Comparison of ENCODE assay signal across 2 cellular contexts in genomic region chr20:50854512-50855249, GRCh38.
TF ChIP-seq lines count a peak whose summit lies in the region.

No MANE protein-coding gene starts in this region.

TF ChIP-seq in HEK293, 187 proteins besides CTCF, POLR2A, EP300 and RAD21 (continued from another document and continues in another):
- TF ChIP-seq ZNF600 (tag by site-specific recombination; IDR thresholded peaks at IDR 0.05) = no peak
- TF ChIP-seq ZNF791 (tag by site-specific recombination; IDR thresholded peaks at IDR 0.05) = no peak
- TF ChIP-seq KLF9 (tag by site-specific recombination; IDR thresholded peaks at IDR 0.05; ENCODE audit: low read depth) = peak; percentile 75
- no peak for TF ChIP-seq ZNF10 (tag by site-specific recombination; IDR thresholded peaks at IDR 0.05)
- no peak for TF ChIP-seq ZNF654 (tag by site-specific recombination; IDR thresholded peaks at IDR 0.05; ENCODE audit: low read depth)
- TF ChIP-seq RBAK (tag by site-specific recombination; IDR thresholded peaks at IDR 0.05) = no peak
- TF ChIP-seq SCRT1 (tag by site-specific recombination; IDR thresholded peaks at IDR 0.05; ENCODE audit: borderline replicate concordance) = 0 out of 2 replicates have a peak, but pooled peaks have one; percentile 67
- no peak for TF ChIP-seq ZNF214 (tag by site-specific recombination; IDR thresholded peaks at IDR 0.05; ENCODE audit: borderline replicate concordance)
- TF ChIP-seq ZNF777 (tag by site-specific recombination; IDR thresholded peaks at IDR 0.05; ENCODE audit: borderline replicate concordance) = no peak
- no peak for TF ChIP-seq ZNF175 (tag by site-specific recombination; IDR thresholded peaks at IDR 0.05)
- TF ChIP-seq KLF1 (tag by site-specific recombination; IDR thresholded peaks at IDR 0.05) = peak; percentile 95
- TF ChIP-seq ZNF146 (tag by site-specific recombination; IDR thresholded peaks at IDR 0.05) = no peak
- TF ChIP-seq KLF8 (tag by site-specific recombination; IDR thresholded peaks at IDR 0.05) = peak; percentile 63; the same call in 1 of the 2 replicates
- TF ChIP-seq ZNF404 (tag by site-specific recombination; IDR thresholded peaks at IDR 0.05) = no peak
- TF ChIP-seq ZBTB6 (tag by site-specific recombination; IDR thresholded peaks at IDR 0.05) = no peak
- no peak for TF ChIP-seq ATF2 (tag by site-specific recombination; IDR thresholded peaks at IDR 0.05; ENCODE audit: low read depth)
- no peak for TF ChIP-seq ZNF26 (tag by site-specific recombination; IDR thresholded peaks at IDR 0.05)
- TF ChIP-seq ZFP37 (tag by site-specific recombination; IDR thresholded peaks at IDR 0.05) = no peak
- TF ChIP-seq ZNF433 (tag by site-specific recombination; IDR thresholded peaks at IDR 0.05; ENCODE audit: low read depth) = no peak
- TF ChIP-seq YY2 (tag by site-specific recombination; IDR thresholded peaks at IDR 0.05) = no peak
- no peak for TF ChIP-seq ZNF18 (tag by site-specific recombination; IDR thresholded peaks at IDR 0.05)
- TF ChIP-seq ZNF629 (tag by site-specific recombination; IDR thresholded peaks at IDR 0.05) = no peak
- TF ChIP-seq SP3 (tag by site-specific recombination; IDR thresholded peaks at IDR 0.05) = 0 out of 2 replicates have a peak, but pooled peaks have one; percentile 13
- no peak for TF ChIP-seq ZSCAN4 (tag by site-specific recombination; IDR thresholded peaks at IDR 0.05)
- no peak for TF ChIP-seq ZNF274 (IDR thresholded peaks at IDR 0.05; ENCODE audit: low read length)
- no peak for TF ChIP-seq ZNF274 (tag by site-specific recombination; IDR thresholded peaks at IDR 0.05; ENCODE audit: borderline replicate concordance)
- TF ChIP-seq ZNF660 (tag by site-specific recombination; IDR thresholded peaks at IDR 0.05) = no peak
- no peak for TF ChIP-seq SALL2 (tag by site-specific recombination; IDR thresholded peaks at IDR 0.05; ENCODE audit: borderline replicate concordance)
- TF ChIP-seq ZNF416 (tag by site-specific recombination; IDR thresholded peaks at IDR 0.05) = no peak
- 0 out of 2 replicates have a peak, but pooled peaks have one; percentile 27 for TF ChIP-seq ZNF664 (tag by site-specific recombination; IDR thresholded peaks at IDR 0.05)
- TF ChIP-seq ZNF792 (tag by site-specific recombination; IDR thresholded peaks at IDR 0.05) = no peak

TF ChIP-seq in WTC11, 78 proteins besides CTCF, POLR2A, EP300 and RAD21 (continued from another document):
- TF ChIP-seq PREB (CRISPR knock-in tag; IDR thresholded peaks at IDR 0.05; ENCODE audit: borderline replicate concordance) = no peak
- TF ChIP-seq ZBTB43 (CRISPR knock-in tag; IDR thresholded peaks at IDR 0.05) = no peak
- no peak for TF ChIP-seq ZNF219 (CRISPR knock-in tag; IDR thresholded peaks at IDR 0.05; ENCODE audit: borderline replicate concordance)
- no peak for TF ChIP-seq ZNF317 (CRISPR knock-in tag; IDR thresholded peaks at IDR 0.05; ENCODE audit: borderline replicate concordance, low read depth)
- no peak for TF ChIP-seq ZNF138 (CRISPR knock-in tag; conservative IDR thresholded peaks at IDR 0.05)
- TF ChIP-seq ZNF532 (CRISPR knock-in tag; IDR thresholded peaks at IDR 0.05; ENCODE audit: borderline replicate concordance) = no peak
- TF ChIP-seq HMGXB4 (CRISPR knock-in tag; IDR thresholded peaks at IDR 0.05) = no peak
- no peak for TF ChIP-seq RELA (CRISPR knock-in tag; IDR thresholded peaks at IDR 0.05; ENCODE audit: borderline replicate concordance)
- TF ChIP-seq CDX4 (CRISPR knock-in tag; IDR thresholded peaks at IDR 0.05; ENCODE audit: borderline replicate concordance) = no peak
- TF ChIP-seq ZNF232 (CRISPR knock-in tag; IDR thresholded peaks at IDR 0.05) = no peak
- no peak for TF ChIP-seq ZMAT4 (CRISPR knock-in tag; IDR thresholded peaks at IDR 0.05)
TF ChIP-seq in WTC11: peak in this region for 0.
